8 cellular contexts compared by ENCODE assay signal in genomic region chr20:47576516-47577033, GRCh38.
DNase-seq lines count a peak whose midpoint lies in the region; ATAC-seq and TF ChIP-seq lines count a peak whose summit lies in the region.

No MANE protein-coding gene starts in this region.

- peak overlapping the region; percentile 26 to 69 (median 52) for H3K27ac ChIP-seq in gastroesophageal sphincter
- peak overlapping the region; percentile 30 for H3K27ac ChIP-seq in osteoblast (ENCODE audit: low read depth, low read length)

- no peak overlapping the region for H2AFZ ChIP-seq in osteoblast (ENCODE audit: low read length)

- H3K27me3 ChIP-seq in gastroesophageal sphincter = no peaks in the 10 kb centered on the region
- H3K27me3 ChIP-seq in osteoblast (ENCODE audit: insufficient read depth, low read length) = no peaks in the 10 kb centered on the region

- H3K27me3 Mint-ChIP-seq in activated CD8-positive, alpha-beta T cell treated with anti-CD3 and anti-CD28 coated beads for 36 hours = no peaks in the 10 kb centered on the region

- peaks cover 4% of the 10 kb centered on the region for H3K9me3 Mint-ChIP-seq in activated CD8-positive, alpha-beta T cell treated with anti-CD3 and anti-CD28 coated beads for 36 hours

- no peak for TF ChIP-seq EP300 in gastroesophageal sphincter (IDR thresholded peaks at IDR 0.05)

- ATAC-seq in HG02610 (IDR thresholded peaks at IDR 0.05; ENCODE audit: unreplicated experiment) (peak; percentile 61), gastroesophageal sphincter (peak; percentile 88), HG02763 (IDR thresholded peaks at IDR 0.05; ENCODE audit: unreplicated experiment) (no peak)
- ATAC-seq in activated CD8-positive, alpha-beta T cell treated with anti-CD3 and anti-CD28 coated beads for 36 hours = peak; percentile 53

- H3K27ac Mint-ChIP-seq in activated CD8-positive, alpha-beta T cell treated with anti-CD3 and anti-CD28 coated beads for 36 hours = peak overlapping the region; percentile 64

- peak overlapping the region; percentile 46 for H3K4me3 Mint-ChIP-seq in activated CD8-positive, alpha-beta T cell treated with anti-CD3 and anti-CD28 coated beads for 36 hours

- CTCF ChIA-PET in activated CD8-positive, alpha-beta T cell treated with anti-CD3 and anti-CD28 coated beads for 36 hours (lab: Charles Lee) = interaction anchor here (1.2 to 1.5 kb wide), 3 partner anchors 25 to 193 kb away, joined by 4 to 9 read pairs (median 4); no protein-coding TSS in a partner anchor

- peaks cover 19 to 73% (median 41%) of the 10 kb centered on the region in 3 donors for H3K4me1 ChIP-seq in gastroesophageal sphincter
- peaks cover 24% of the 10 kb centered on the region for H3K4me1 ChIP-seq in osteoblast (ENCODE audit: insufficient read depth, low read length)

- 0% methylated on average over 4 of the region's 4 CpGs for WGBS in gastroesophageal sphincter (ENCODE audit: low coverage in 1 of 2), 2 donors

- peaks cover 0 to 5% (median 0%) of the 10 kb centered on the region in 3 donors for H3K9me3 ChIP-seq in gastroesophageal sphincter
- H3K9me3 ChIP-seq in osteoblast (ENCODE audit: low read depth, low read length) = no peaks in the 10 kb centered on the region

- intact Hi-C loops in activated CD8-positive, alpha-beta T cell treated with anti-CD3 and anti-CD28 coated beads for 36 hours (cut with micrococcal nuclease) = no loop called here

- peak in 1 of 2 donors; percentile 7 for TF ChIP-seq POLR2A in gastroesophageal sphincter (IDR thresholded peaks at IDR 0.05)

- peaks cover 24% of the 10 kb centered on the region for H3K36me3 Mint-ChIP-seq in activated CD8-positive, alpha-beta T cell treated with anti-CD3 and anti-CD28 coated beads for 36 hours (ENCODE audit: low read depth)

- H3K36me3 ChIP-seq in gastroesophageal sphincter = peaks cover 0 to 3% of the 10 kb centered on the region in 2 donors
- no peaks in the 10 kb centered on the region for H3K36me3 ChIP-seq in osteoblast (ENCODE audit: insufficient read depth, low read length)

- peak overlapping the region; percentile 82 for H3K4me2 ChIP-seq in osteoblast (ENCODE audit: insufficient read depth, low read length)

- peaks cover 18% of the 10 kb centered on the region for H4K20me1 ChIP-seq in osteoblast (ENCODE audit: insufficient read depth, low read length)

- POLR2A ChIA-PET in activated CD8-positive, alpha-beta T cell treated with anti-CD3 and anti-CD28 coated beads for 36 hours (lab: Charles Lee) = no interaction called here

- DNase-seq in DMS79 treated with DMSO at 0.1 percent for 48 hours (lab: John Stamatoyannopoulos, UW) (peak; percentile 17), DMS79 (lab: John Stamatoyannopoulos, UW) (no peak), NCI-H2196 (lab: John Stamatoyannopoulos, UW; ENCODE audit: unreplicated experiment) (peak; percentile 78), osteoblast (ENCODE audit: insufficient read length, low spot score, missing footprints) (peak; percentile 76)
- DNase-seq in activated CD8-positive, alpha-beta T cell treated with anti-CD3 and anti-CD28 coated beads for 36 hours = peak; percentile 6

- TF ChIP-seq CTCF in activated CD8-positive, alpha-beta T cell treated with anti-CD3 and anti-CD28 coated beads for 36 hours (IDR thresholded peaks at IDR 0.05) = no peak
- peak in 1 of 4 experiments; percentile 18 for TF ChIP-seq CTCF in gastroesophageal sphincter (IDR thresholded peaks at IDR 0.05)
- no peak for TF ChIP-seq CTCF in osteoblast (IDR thresholded peaks at IDR 0.05; ENCODE audit: extremely low read depth, low read depth, low read length)

- H3K4me1 Mint-ChIP-seq in activated CD8-positive, alpha-beta T cell treated with anti-CD3 and anti-CD28 coated beads for 36 hours (ENCODE audit: low read depth) = peaks cover 73% of the 10 kb centered on the region

- H3K4me3 ChIP-seq in gastroesophageal sphincter = peak overlapping the region in 1 of 2 donors; percentile 18
- H3K4me3 ChIP-seq in osteoblast (ENCODE audit: insufficient read depth, low read length) = peak overlapping the region; percentile 59

- peaks cover 72% of the 10 kb centered on the region for H3K79me2 ChIP-seq in osteoblast (ENCODE audit: insufficient read depth, low read length)
